Comparison of ENCODE assay signal across 17 cellular contexts in genomic region chr3:130644600-130645232, GRCh38.
DNase-seq lines count a peak whose midpoint lies in the region; ATAC-seq, FAIRE-seq and TF ChIP-seq lines count a peak whose summit lies in the region.
"Had no signal": no experiment of that assay in that cellular context is flagged by ENCODE, and none has a peak within 500 bp of the region (broad histone marks: within the 10 kb centered on the region; RNA-seq: fewer than 3 reads in every experiment).

No MANE protein-coding gene starts in this region.

- H3K4me2 ChIP-seq in endothelial cell of umbilical vein (ENCODE audit: insufficient read depth, low read length) = no peak overlapping the region
- H3K4me2 ChIP-seq: BLaER1, GM23338 had no signal

- H3K27me3 ChIP-seq in endothelial cell of umbilical vein (ENCODE audit: control insufficient read depth in 2 of 2, insufficient read depth in 2 of 2, low read length in 2 of 2) (no peaks in the 10 kb centered on the region), ascending aorta (no peaks in the 10 kb centered on the region)
- H3K27me3 ChIP-seq: BLaER1 had no signal

- H3K36me3 ChIP-seq in endothelial cell of umbilical vein (ENCODE audit: control insufficient read depth in 2 of 2, extremely low read depth in 1 of 2, insufficient read depth in 2 of 2, low read length in 2 of 2) (no peaks in the 10 kb centered on the region), ascending aorta (no peaks in the 10 kb centered on the region)
- H3K36me3 ChIP-seq: BLaER1 had no signal

- POLR2A ChIA-PET in endothelial cell of umbilical vein (lab: Charles Lee) = no interaction called here

- dilution Hi-C loops in endothelial cell of umbilical vein (cut with MboI; ENCODE audit: extremely low pct_ligation_motif_present, low sequenced_read_pairs) = no loop called here

- no peaks in the 10 kb centered on the region for H3K9me1 ChIP-seq in endothelial cell of umbilical vein (replicated peaks; ENCODE audit: control insufficient read depth, extremely low read depth, insufficient read depth, low read length)

- no peak overlapping the region for H3K27ac ChIP-seq in endothelial cell of umbilical vein (ENCODE audit: insufficient read depth, low read depth, low read length)
- no peak overlapping the region for H3K27ac ChIP-seq in ascending aorta
- H3K27ac ChIP-seq: BLaER1 had no signal

- H4K20me1 ChIP-seq in endothelial cell of umbilical vein (replicated peaks; ENCODE audit: control insufficient read depth, extremely low read depth, insufficient read depth, low read length) = no peaks in the 10 kb centered on the region
- H4K20me1 ChIP-seq: BLaER1 had no signal

- no peaks in the 10 kb centered on the region for H3K4me1 ChIP-seq in endothelial cell of umbilical vein (ENCODE audit: control insufficient read depth, extremely low read depth, insufficient read depth, low read length)
- no peaks in the 10 kb centered on the region for H3K4me1 ChIP-seq in ascending aorta
- H3K4me1 ChIP-seq: BLaER1, Caco-2 had no signal

- TF ChIP-seq CTCF in endothelial cell of umbilical vein (IDR thresholded peaks at IDR 0.05; ENCODE audit: extremely low read depth in 1 of 2, insufficient read depth in 1 of 2, low read depth in 1 of 2, low read length in 2 of 2) (no peak), fibroblast of mammary gland (conservative IDR thresholded peaks at IDR 0.05; ENCODE audit: control insufficient read depth, insufficient read depth, low read depth, low read length) (no peak), ascending aorta (IDR thresholded peaks at IDR 0.05) (no peak)

- H3K9ac ChIP-seq in endothelial cell of umbilical vein (replicated peaks; ENCODE audit: extremely low read depth, insufficient read depth, low read length) = no peak overlapping the region
- H3K9ac ChIP-seq: BLaER1 had no signal

- no peaks in the 10 kb centered on the region for H3K79me2 ChIP-seq in endothelial cell of umbilical vein (ENCODE audit: control insufficient read depth, insufficient read depth, low read length)

- TF ChIP-seq POLR2A in GM12891 (IDR thresholded peaks at IDR 0.05; ENCODE audit: low read depth, low read length) (no peak), endothelial cell of umbilical vein (IDR thresholded peaks at IDR 0.05; ENCODE audit: low read depth, low read length) (no peak)

- FAIRE-seq in GM12891 (lab: Jason Lieb, UNC) (peak; percentile 35), endothelial cell of umbilical vein (lab: Jason Lieb, UNC) (no peak)
- FAIRE-seq: A204.1 had no signal

- BruUV-seq in endothelial cell of umbilical vein (replicated peaks; lab: Mats Ljungman, UMichigan) = no TSS peak

- CTCF ChIA-PET in endothelial cell of umbilical vein (lab: Charles Lee) = no interaction called here

- no peak for ATAC-seq in HG03520 (IDR thresholded peaks at IDR 0.05; ENCODE audit: unreplicated experiment)
- ATAC-seq: GM23338 had no signal

- DNase-seq in GM12891 (ENCODE audit: insufficient read length, low spot score) = no peak
- DNase-seq in endothelial cell of umbilical vein (ENCODE audit: low read depth, low spot score) = peak; percentile 5
- DNase-seq in fibroblast of mammary gland (ENCODE audit: low read depth) = peak; percentile 7
- no peak for DNase-seq in ascending aorta (ENCODE audit: low spot score in 2 of 2)
- DNase-seq in LoVo (ENCODE audit: low spot score) = no peak
- DNase-seq in NCI-H82 (lab: John Stamatoyannopoulos, UW) = no peak
- DNase-seq: Caco-2; CD8-positive, alpha-beta memory T cell; DND-41; GF-D8; H9; HFFc6; KBM-7 had no signal

- intact Hi-C loops in endothelial cell of umbilical vein (cut with micrococcal nuclease) (no loop called here), ascending aorta (cut with DNase I) (no loop called here)

- no peaks in the 10 kb centered on the region for H3K9me3 ChIP-seq in endothelial cell of umbilical vein (replicated peaks; ENCODE audit: control insufficient read depth, insufficient read depth, low read length)
- no peaks in the 10 kb centered on the region for H3K9me3 ChIP-seq in ascending aorta
- H3K9me3 ChIP-seq: BLaER1, Caco-2 had no signal

- H3K4me3 ChIP-seq in endothelial cell of umbilical vein (replicated peaks in 1 of 3; ENCODE audit: insufficient read depth in 1 of 3, low read depth in 1 of 3, low read length in 3 of 3) = no peak overlapping the region
- no peak overlapping the region for H3K4me3 ChIP-seq in fibroblast of mammary gland (ENCODE audit: control insufficient read depth, low read depth, low read length)
- no peak overlapping the region for H3K4me3 ChIP-seq in ascending aorta
- H3K4me3 ChIP-seq: BLaER1, GM23338 had no signal

- H2AFZ ChIP-seq in endothelial cell of umbilical vein (ENCODE audit: low read depth, low read length) = no peak overlapping the region
- H2AFZ ChIP-seq: GM23338 had no signal

TF ChIP-seq in GM12891, 5 proteins besides CTCF, POLR2A, EP300 and RAD21:
- TF ChIP-seq PAX5 (IDR thresholded peaks at IDR 0.05; ENCODE audit: insufficient read depth, low read length, severe bottlenecking) = no peak
- TF ChIP-seq SPI1 (IDR thresholded peaks at IDR 0.05; ENCODE audit: low read depth, low read length) = no peak
- no peak for TF ChIP-seq POLR2AphosphoS5 (IDR thresholded peaks at IDR 0.05; ENCODE audit: low read depth, low read length)
- no peak for TF ChIP-seq TAF1 (IDR thresholded peaks at IDR 0.05; ENCODE audit: low read depth, low read length)
- TF ChIP-seq POU2F2 (IDR thresholded peaks at IDR 0.05; ENCODE audit: low read depth, low read length) = no peak
TF ChIP-seq in GM12891: peak in this region for 0.

TF ChIP-seq in endothelial cell of umbilical vein, 7 proteins besides CTCF, POLR2A, EP300 and RAD21:
- TF ChIP-seq GATA2 (IDR thresholded peaks at IDR 0.05; ENCODE audit: insufficient read depth, insufficient read length, low read depth, low read length) (no peak), JUN (IDR thresholded peaks at IDR 0.05; ENCODE audit: borderline replicate concordance, insufficient read depth, insufficient read length, low read depth) (no peak), POLR2AphosphoS5 (IDR thresholded peaks at IDR 0.05; ENCODE audit: insufficient read depth, low read depth, low read length) (no peak), MAX (IDR thresholded peaks at IDR 0.05; ENCODE audit: insufficient read depth, insufficient read length) (no peak), FOS (IDR thresholded peaks at IDR 0.05; ENCODE audit: borderline replicate concordance, insufficient read depth, low read length) (no peak), EZH2 (IDR thresholded peaks at IDR 0.05; ENCODE audit: borderline replicate concordance, low read depth, low read length, severe bottlenecking) (no peak), MYC (IDR thresholded peaks at IDR 0.05; ENCODE audit: low read depth, low read length) (no peak)

Comparison
In these comparisons a context has a peak if more than half of its experiments do, and no peak if none do; other contexts are left out.
1. DNase-seq: peak in endothelial cell of umbilical vein (single experiment) and fibroblast of mammary gland (single experiment); none in GM12891 (single experiment), ascending aorta (0 of 2), LoVo (single experiment) and NCI-H82 (single experiment).